22 cellular contexts compared by ENCODE assay signal in the genomic region with DNA sequence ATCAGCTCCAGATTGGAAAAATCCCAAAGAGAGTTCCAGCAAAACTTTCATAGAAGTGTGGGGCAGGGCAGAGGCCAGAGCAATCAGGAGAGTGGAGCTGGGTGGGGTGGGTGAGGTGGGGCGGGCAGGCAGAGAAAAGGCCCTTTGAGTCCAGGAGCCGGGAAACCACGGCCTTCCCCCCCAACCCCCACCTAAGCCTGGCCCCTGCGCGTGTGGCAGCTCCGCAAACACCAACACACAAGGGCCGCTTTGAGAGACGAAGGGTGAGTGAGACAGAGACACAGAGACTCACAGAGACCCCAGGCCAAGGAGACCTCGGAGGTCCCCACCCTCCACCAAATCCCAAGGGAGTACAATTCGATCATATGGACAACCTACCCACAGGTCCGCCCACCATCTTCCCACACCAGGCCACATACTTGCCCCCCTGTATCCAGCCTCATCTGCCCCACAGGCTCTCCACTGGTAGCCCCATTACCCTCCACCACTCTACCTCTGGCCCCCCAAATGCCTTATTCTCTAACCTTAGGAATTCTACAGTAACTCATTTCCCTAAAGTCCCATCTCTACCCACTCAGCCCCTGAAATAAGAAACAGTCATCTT. TPM values are rescaled to one million over a fixed set of nuclear protein-coding genes. Genes with fewer than 3 reads are reported as not detected.
DNase-seq lines count a peak whose midpoint lies in the region; ATAC-seq, FAIRE-seq and TF ChIP-seq lines count a peak whose summit lies in the region.
"Had no signal": no experiment of that assay in that cellular context is flagged by ENCODE, and none has a peak within 500 bp of the region (broad histone marks: within the 10 kb centered on the region; RNA-seq: fewer than 3 reads in every experiment).

No MANE protein-coding gene starts in this region.

- H2BK120ac ChIP-seq in trophoblast cell (ENCODE audit: insufficient read depth, low read length, poor library complexity), result no peak overlapping the region
- no peak overlapping the region for H2BK120ac ChIP-seq in H9 (ENCODE audit: low read depth, low read length, poor library complexity, severe bottlenecking)

- no peak for ATAC-seq in CD4-positive, CD25-positive, alpha-beta regulatory T cell (ENCODE audit: low read depth in 2 of 2)

- CTCF ChIA-PET in HEK293 (lab: Yijun Ruan, JAX), result interaction anchor here (0.6 to 2.5 kb wide), 5 partner anchors 14 to 154 kb away, joined by 4 to 10 read pairs (median 6); no protein-coding TSS in a partner anchor

- H3K4me3 Mint-ChIP-seq in CD4-positive, CD25-positive, alpha-beta regulatory T cell, result peak overlapping the region in 3 of 4 donors; percentile 4 to 15 (median 9)
- H3K4me3 Mint-ChIP-seq in H9, result 0 out of 5 replicates have a peak overlapping the region, but pooled peaks of 1 of the 2 experiments have one; percentile 19

- no peak overlapping the region for H3K27ac Mint-ChIP-seq in CD4-positive, CD25-positive, alpha-beta regulatory T cell
- H3K27ac Mint-ChIP-seq in H9, result peak overlapping the region in 1 of 3 experiments; percentile 21; a peak in 1 of 7 replicates

- no peak overlapping the region for H3T11ph ChIP-seq in H9 (ENCODE audit: low read length)

- H4K91ac ChIP-seq in trophoblast cell (ENCODE audit: low read depth, low read length) (peak overlapping the region; percentile 7), H9 (ENCODE audit: insufficient read length, low read depth, low read length) (no peak overlapping the region)

- H4K8ac ChIP-seq in trophoblast cell (ENCODE audit: low read depth, low read length), result no peak overlapping the region
- H4K8ac ChIP-seq in H9 (replicated peaks; ENCODE audit: insufficient read length, low read depth, low read length), result no peak overlapping the region

- no peak overlapping the region for H2AK5ac ChIP-seq in trophoblast cell (ENCODE audit: low read length)
- H2AK5ac ChIP-seq in H9 (ENCODE audit: insufficient read length, low read length), result no peak overlapping the region

- H4K5ac ChIP-seq in H9 (ENCODE audit: insufficient read length, low read depth, low read length), result no peak overlapping the region

- no peak for TF ChIP-seq EP300 in suprapubic skin (IDR thresholded peaks at IDR 0.05)
- TF ChIP-seq EP300 in ovary (IDR thresholded peaks at IDR 0.05), result no peak

- no peak overlapping the region for H3K27ac ChIP-seq in CD4-positive, CD25-positive, alpha-beta regulatory T cell (ENCODE audit: insufficient read depth, low read length, poor library complexity, severe bottlenecking)
- H3K27ac ChIP-seq in HEK293 (ENCODE audit: extremely low read depth, low read depth, low read length) (no peak overlapping the region), kidney (ENCODE audit: low read depth in 2 of 2, low read length in 2 of 2) (no peak overlapping the region), trophoblast cell (ENCODE audit: low read depth, low read length) (no peak overlapping the region), suprapubic skin (no peak overlapping the region), H9 (ENCODE audit: insufficient read length, low read depth, low read length) (no peak overlapping the region), ovary (no peak overlapping the region)
- H3K27ac ChIP-seq: A549, Peyer's patch, SJCRH30 had no signal

- H3K36me3 Mint-ChIP-seq in CD4-positive, CD25-positive, alpha-beta regulatory T cell, result peaks cover 16% of the 10 kb centered on the region
- peaks cover 8 to 17% (median 13%) of the 10 kb centered on the region in 3 experiments; a peak in 6 of 7 replicates for H3K36me3 Mint-ChIP-seq in H9 (ENCODE audit: insufficient read depth in 1 of 3, low read depth in 3 of 3)

- H2AFZ ChIP-seq in trophoblast cell (ENCODE audit: insufficient read depth, low read length, poor library complexity), result no peak overlapping the region
- no peak overlapping the region for H2AFZ ChIP-seq in H9 (ENCODE audit: low read length)

- peaks cover 0 to 34% (median 12%) of the 10 kb centered on the region in 4 donors for H3K4me1 Mint-ChIP-seq in CD4-positive, CD25-positive, alpha-beta regulatory T cell
- H3K4me1 Mint-ChIP-seq in H9, result peaks cover 14 to 18% of the 10 kb centered on the region in 2 experiments

- no peak overlapping the region for H2BK15ac ChIP-seq in H9 (ENCODE audit: low read depth, low read length)

- POLR2A ChIA-PET in HEK293 (lab: Yijun Ruan, JAX), result interaction anchor here (0.7 to 1.5 kb wide), 3 partner anchors 9 to 42 kb away, joined by 3 to 6 read pairs (median 3); a partner anchor contains a TSS

- H3K9me3 Mint-ChIP-seq in CD4-positive, CD25-positive, alpha-beta regulatory T cell, result peaks cover 0 to 5% (median 0%) of the 10 kb centered on the region in 7 donors
- H3K9me3 Mint-ChIP-seq in H9, result no peaks in the 10 kb centered on the region; a peak in 1 of 5 replicates
- H3K9me3 Mint-ChIP-seq: IgD-negative memory B cell had no signal

- no peak overlapping the region for H3K56ac ChIP-seq in H9 (ENCODE audit: insufficient read length, low read depth, low read length)

- TF ChIP-seq CTCF in HEK293 (tag by site-specific recombination; IDR thresholded peaks at IDR 0.05) (no peak), kidney (IDR thresholded peaks at IDR 0.05; ENCODE audit: borderline replicate concordance, extremely low read depth, insufficient read depth) (no peak), suprapubic skin (IDR thresholded peaks at IDR 0.05) (no peak), H9 (conservative IDR thresholded peaks at IDR 0.05) (no peak), ovary (IDR thresholded peaks at IDR 0.05) (no peak)

- DNase-seq in CD4-positive, CD25-positive, alpha-beta regulatory T cell, result no peak
- DNase-seq in kidney (peak; percentile 44), trophoblast cell (no peak), suprapubic skin (ENCODE audit: low spot score in 2 of 2) (no peak), H9 (no peak), ovary (no peak), G401 (ENCODE audit: low spot score) (no peak)
- DNase-seq: BE2C, Caco-2, DND-41, GOT3, NCI-H1105 treated with DMSO at 0.1 percent for 48 hours, NCI-H2029 treated with DMSO at 0.1 percent for 48 hours, NCI-H345, NCI-H524 treated with DMSO at 0.1 percent for 48 hours, NCI-H82, Peyer's patch had no signal

- H2BK12ac ChIP-seq in trophoblast cell (ENCODE audit: low read length) (peak overlapping the region; percentile 25), H9 (ENCODE audit: insufficient read length, low read depth, low read length) (no peak overlapping the region)

- no peak overlapping the region for H4K12ac ChIP-seq in trophoblast cell (ENCODE audit: low read depth, low read length)

- H3K79me2 ChIP-seq in trophoblast cell (ENCODE audit: control insufficient read depth, insufficient read depth, low read length, poor library complexity) (no peaks in the 10 kb centered on the region), H9 (ENCODE audit: insufficient read depth, low read length) (no peaks in the 10 kb centered on the region)

- no peak overlapping the region for H2BK20ac ChIP-seq in H9 (ENCODE audit: low read depth, low read length, poor library complexity, severe bottlenecking)

- no peak overlapping the region for H3K14ac ChIP-seq in trophoblast cell (ENCODE audit: low read length)
- no peak overlapping the region for H3K14ac ChIP-seq in H9 (ENCODE audit: insufficient read depth, low read length)

- WGBS in trophoblast cell (ENCODE audit: extremely low coverage, insufficient coverage, insufficient read length), result no CpG with 5 or more reads among the region's 11 CpGs
- whole genome bisulfite sequencing in suprapubic skin, result 74% methylated on average over 11 of the region's 11 CpGs
- no CpG with 5 or more reads among the region's 11 CpGs for WGBS in H9 (ENCODE audit: extremely low coverage, insufficient read length, low lambda C conversion rate)
- WGBS in ovary, 3 donors, result 84 to 89% (median 87%) methylated on average over 11 of the region's 11 CpGs

- peaks cover 62% of the 10 kb centered on the region for H3K27me3 Mint-ChIP-seq in CD4-positive, CD25-positive, alpha-beta regulatory T cell
- peaks cover 74% of the 10 kb centered on the region for H3K27me3 Mint-ChIP-seq in H9 (ENCODE audit: low read depth)

- TF ChIP-seq POLR2A in suprapubic skin (IDR thresholded peaks at IDR 0.05) (no peak), ovary (IDR thresholded peaks at IDR 0.05) (no peak)

- no peaks in the 10 kb centered on the region for H4K20me1 ChIP-seq in H9 (ENCODE audit: control insufficient read depth, insufficient read depth, insufficient read length)

- no peak overlapping the region for H3K23ac ChIP-seq in trophoblast cell (ENCODE audit: low read length)
- no peak overlapping the region for H3K23ac ChIP-seq in H9 (ENCODE audit: insufficient read length, low read depth, low read length)

- FAIRE-seq in kidney (lab: Jason Lieb, UNC), result no peak
- FAIRE-seq: A549, GM12891 had no signal

- peaks cover 6% of the 10 kb centered on the region for H3K79me1 ChIP-seq in trophoblast cell (ENCODE audit: low read length)
- H3K79me1 ChIP-seq in H9 (ENCODE audit: insufficient read depth, low read depth, low read length, poor library complexity, severe bottlenecking), result no peaks in the 10 kb centered on the region

- peaks cover 11% of the 10 kb centered on the region for H3K23me2 ChIP-seq in H9 (ENCODE audit: insufficient read length, low read depth, low read length, poor library complexity, severe bottlenecking)

- intact Hi-C loops in kidney (cut with DNase I), result no loop called here
- intact Hi-C loops in ovary (cut with DNase I), result no loop called here

- peaks cover 14% of the 10 kb centered on the region for H3K36me3 ChIP-seq in CD4-positive, CD25-positive, alpha-beta regulatory T cell (ENCODE audit: control insufficient read depth, insufficient read depth, low read length)
- H3K36me3 ChIP-seq in HEK293 (ENCODE audit: control insufficient read depth in 2 of 2, insufficient read depth in 1 of 2, low read length in 2 of 2) (peaks cover 2 to 21% of the 10 kb centered on the region in 2 experiments; a peak in 1 of 3 replicates), kidney (ENCODE audit: control insufficient read depth in 1 of 2, insufficient read depth in 2 of 2, low read length in 2 of 2) (peaks cover 5 to 6% of the 10 kb centered on the region in 2 donors), trophoblast cell (ENCODE audit: control insufficient read depth in 1 of 2, insufficient read depth in 2 of 2, low read length in 2 of 2) (peaks cover 11 to 14% of the 10 kb centered on the region in 2 experiments), suprapubic skin (peaks cover 16% of the 10 kb centered on the region), ovary (no peaks in the 10 kb centered on the region)

- peaks cover 14% of the 10 kb centered on the region for H3K27me3 ChIP-seq in CD4-positive, CD25-positive, alpha-beta regulatory T cell (ENCODE audit: control insufficient read depth, insufficient read depth, low read length)
- H3K27me3 ChIP-seq in trophoblast cell (ENCODE audit: insufficient read depth, low read length), result peaks cover 8% of the 10 kb centered on the region
- H3K27me3 ChIP-seq in suprapubic skin, result peaks cover 14% of the 10 kb centered on the region
- H3K27me3 ChIP-seq in H9 (ENCODE audit: insufficient read depth, low read length), result peaks cover 3% of the 10 kb centered on the region; the same call in 1 of the 2 replicates
- no peaks in the 10 kb centered on the region for H3K27me3 ChIP-seq in ovary
- H3K27me3 ChIP-seq: SJCRH30 had no signal

- no peak overlapping the region for H3K9ac ChIP-seq in kidney (ENCODE audit: low read length in 2 of 2)
- no peak overlapping the region for H3K9ac ChIP-seq in trophoblast cell (ENCODE audit: low read length)
- no peak overlapping the region for H3K9ac ChIP-seq in H9 (ENCODE audit: extremely low read depth, insufficient read length, low read length)

- H3K4me1 ChIP-seq in CD4-positive, CD25-positive, alpha-beta regulatory T cell (ENCODE audit: control insufficient read depth, insufficient read depth, low read length, poor library complexity, severe bottlenecking), result peaks cover 21% of the 10 kb centered on the region
- H3K4me1 ChIP-seq in HEK293 (ENCODE audit: control insufficient read depth, insufficient read depth, low read length) (peaks cover 3% of the 10 kb centered on the region; the same call in 1 of the 2 replicates), kidney (ENCODE audit: control insufficient read depth in 1 of 2, insufficient read depth in 1 of 2, low read depth in 1 of 2, low read length in 2 of 2) (peaks cover 4% of the 10 kb centered on the region in 2 donors), trophoblast cell (ENCODE audit: control insufficient read depth in 1 of 2, insufficient read depth in 2 of 2, low read length in 2 of 2) (peaks cover 16 to 22% of the 10 kb centered on the region in 2 experiments), suprapubic skin (peaks cover 17% of the 10 kb centered on the region), H9 (ENCODE audit: insufficient read depth, low read length) (no peaks in the 10 kb centered on the region; the same call in 1 of the 2 replicates), ovary (ENCODE audit: insufficient read depth) (peaks cover 1% of the 10 kb centered on the region)
- H3K4me1 ChIP-seq: A549, Caco-2 had no signal

- no peak overlapping the region for H2BK5ac ChIP-seq in trophoblast cell (ENCODE audit: low read depth, low read length, poor library complexity)
- no peak overlapping the region for H2BK5ac ChIP-seq in H9 (ENCODE audit: insufficient read length, low read length)

- H3K9me3 ChIP-seq in CD4-positive, CD25-positive, alpha-beta regulatory T cell (ENCODE audit: control insufficient read depth in 2 of 2, low read length in 2 of 2), result no peaks in the 10 kb centered on the region
- H3K9me3 ChIP-seq in HEK293 (ENCODE audit: control insufficient read depth, insufficient read depth, low read depth, low read length), result no peaks in the 10 kb centered on the region
- H3K9me3 ChIP-seq in kidney (ENCODE audit: control insufficient read depth in 1 of 2, low read length in 2 of 2), result no peaks in the 10 kb centered on the region
- H3K9me3 ChIP-seq in trophoblast cell (ENCODE audit: insufficient read depth, low read depth, low read length), result no peaks in the 10 kb centered on the region
- no peaks in the 10 kb centered on the region for H3K9me3 ChIP-seq in suprapubic skin
- no peaks in the 10 kb centered on the region for H3K9me3 ChIP-seq in H9 (ENCODE audit: control insufficient read depth, low read depth, low read length)
- H3K9me3 ChIP-seq in ovary, result no peaks in the 10 kb centered on the region
- H3K9me3 ChIP-seq: A549, BE2C, Caco-2, Peyer's patch, SJCRH30 had no signal

- no peak overlapping the region for H3K18ac ChIP-seq in trophoblast cell (ENCODE audit: low read length)
- no peak overlapping the region for H3K18ac ChIP-seq in H9 (ENCODE audit: insufficient read length, low read depth, low read length)

- H3K4ac ChIP-seq in trophoblast cell (ENCODE audit: low read depth, low read length) (no peak overlapping the region), H9 (ENCODE audit: low read depth, low read length) (no peak overlapping the region)

- H3K4me3 ChIP-seq in CD4-positive, CD25-positive, alpha-beta regulatory T cell (ENCODE audit: low read depth, low read length), result no peak overlapping the region
- no peak overlapping the region for H3K4me3 ChIP-seq in HEK293 (ENCODE audit: low read depth, low read length)
- H3K4me3 ChIP-seq in kidney (ENCODE audit: low read length in 2 of 2), result no peak overlapping the region
- H3K4me3 ChIP-seq in trophoblast cell (ENCODE audit: low read depth, low read length), result no peak overlapping the region
- H3K4me3 ChIP-seq in suprapubic skin, result no peak overlapping the region
- no peak overlapping the region for H3K4me3 ChIP-seq in ovary
- H3K4me3 ChIP-seq: A549, Peyer's patch, SJCRH30 had no signal

- in situ Hi-C loops in G401 (cut with HindIII; ENCODE audit: low sequenced_read_pairs), result no loop called here

- H3K4me2 ChIP-seq in trophoblast cell (ENCODE audit: low read length) (no peak overlapping the region), H9 (ENCODE audit: insufficient read depth, insufficient read length, low read length) (no peak overlapping the region)
- H3K4me2 ChIP-seq: A549 had no signal

RNA-seq across cellular contexts. Expression of a gene that starts 1.7 kb away (rescaled TPM):
- total RNA-seq in CD4-positive, CD25-positive, alpha-beta regulatory T cell, result 0.89 TPM
- polyA plus RNA-seq in CD4-positive, CD25-positive, alpha-beta regulatory T cell, result under 1 TPM in 2 of 4 donors, not detected in 2; 0.34 to 0.43 TPM
- total RNA-seq in kidney (0.85 TPM), suprapubic skin (under 1 TPM; 0.21 to 0.97 (median 0.40) TPM), H9 (2021) (2.0 and 2.3 TPM in 2 replicates), ovary (1 to 10 TPM in 2 of 7 donors, under 1 TPM in 5; 0.53 to 1.2 (median 0.92) TPM)
- polyA plus RNA-seq in kidney (ENCODE audit: insufficient read depth, low read depth, low replicate concordance) (2.3 TPM), ovary (under 1 TPM; 0.52 to 0.96 TPM)
- polyA plus RNA-seq in trophoblast cell (2013), result 4.4 and 4.5 TPM in 2 replicates
- 7.0 and 10.4 TPM in 2 replicates for total RNA-seq in G401 (2014; rRNA removed; shearing (Covaris generic))
- polyA plus RNA-seq: IgD-negative memory B cell had no signal

RNA-seq across cellular contexts. Expression of a gene that starts 9.9 kb away (rescaled TPM):
- total RNA-seq in CD4-positive, CD25-positive, alpha-beta regulatory T cell, result 62.6 TPM
- polyA plus RNA-seq in CD4-positive, CD25-positive, alpha-beta regulatory T cell, result 1 to 10 TPM; 7.1 to 8.9 (median 7.2) TPM
- total RNA-seq in kidney, result 52.2 TPM
- 35.7 TPM for polyA plus RNA-seq in kidney (ENCODE audit: insufficient read depth, low read depth, low replicate concordance)
- polyA plus RNA-seq in trophoblast cell (2013), result 13.5 and 14.4 TPM in 2 replicates
- total RNA-seq in suprapubic skin, result 10 to 100 TPM; 18.6 to 47.9 (median 26.9) TPM
- total RNA-seq in H9 (2021), result 14.8 and 16.8 TPM in 2 replicates
- total RNA-seq in ovary, result 10 to 100 TPM; 19.8 to 54.0 (median 48.5) TPM
- 10 to 100 TPM; 40.9 to 42.1 TPM for polyA plus RNA-seq in ovary
- 11.5 and 18.8 TPM in 2 replicates for total RNA-seq in G401 (2014; rRNA removed; shearing (Covaris generic))

RNA-seq across cellular contexts. Expression of a gene that starts 10.1 kb away (rescaled TPM):
- 24.1 TPM for total RNA-seq in CD4-positive, CD25-positive, alpha-beta regulatory T cell
- polyA plus RNA-seq in CD4-positive, CD25-positive, alpha-beta regulatory T cell, result 10 to 100 TPM; 11.4 to 27.3 (median 20.4) TPM
- 83.3 TPM for total RNA-seq in kidney
- 118 TPM for polyA plus RNA-seq in kidney (ENCODE audit: insufficient read depth, low read depth, low replicate concordance)
- polyA plus RNA-seq in trophoblast cell (2013), result 96.6 and 100 TPM in 2 replicates
- 10 to 100 TPM; 29.3 to 46.3 (median 41.9) TPM for total RNA-seq in suprapubic skin
- 105 and 107 TPM in 2 replicates for total RNA-seq in H9 (2021)
- 10 to 100 TPM; 27.4 to 73.7 (median 61.2) TPM for total RNA-seq in ovary
- 10 to 100 TPM; 54.0 to 80.0 TPM for polyA plus RNA-seq in ovary
- 102 and 108 TPM in 2 replicates for total RNA-seq in G401 (2014; rRNA removed; shearing (Covaris generic))

RNA-seq across cellular contexts. Expression of a gene that starts 13.8 kb away (rescaled TPM):
- 8.8 TPM for total RNA-seq in CD4-positive, CD25-positive, alpha-beta regulatory T cell
- 10 to 100 TPM; 33.3 to 53.9 (median 41.9) TPM for polyA plus RNA-seq in CD4-positive, CD25-positive, alpha-beta regulatory T cell
- total RNA-seq in kidney (26.6 TPM), suprapubic skin (10 to 100 TPM; 26.2 to 66.0 (median 50.5) TPM), H9 (2021) (5.5 and 7.1 TPM in 2 replicates), ovary (10 to 100 TPM in 2 of 7 donors, 1 to 10 TPM in 5; 4.0 to 18.4 (median 7.7) TPM)
- polyA plus RNA-seq in kidney (ENCODE audit: insufficient read depth, low read depth, low replicate concordance) (83.0 TPM), ovary (10 to 100 TPM in 1 of 2 donors, 1 to 10 TPM in 1; 9.4 to 10.3 TPM)
- polyA plus RNA-seq in trophoblast cell (2013), result 2.7 and 3.2 TPM in 2 replicates
- total RNA-seq in G401 (2014; rRNA removed; shearing (Covaris generic)), result 13.3 and 18.2 TPM in 2 replicates

RNA-seq across cellular contexts. Expression of a gene that starts 17.7 kb away (rescaled TPM):
- 34.2 TPM for total RNA-seq in CD4-positive, CD25-positive, alpha-beta regulatory T cell
- 1 to 10 TPM; 4.9 to 6.3 (median 5.5) TPM for polyA plus RNA-seq in CD4-positive, CD25-positive, alpha-beta regulatory T cell
- total RNA-seq in kidney, result 47.2 TPM
- 48.6 TPM for polyA plus RNA-seq in kidney (ENCODE audit: insufficient read depth, low read depth, low replicate concordance)
- 27.7 and 28.0 TPM in 2 replicates for polyA plus RNA-seq in trophoblast cell (2013)
- 10 to 100 TPM; 11.5 to 18.1 (median 14.9) TPM for total RNA-seq in suprapubic skin
- total RNA-seq in H9 (2021), result 29.8 and 31.0 TPM in 2 replicates
- 10 to 100 TPM; 20.7 to 70.6 (median 52.3) TPM for total RNA-seq in ovary
- 10 to 100 TPM; 37.3 to 51.7 TPM for polyA plus RNA-seq in ovary
- total RNA-seq in G401 (2014; rRNA removed; shearing (Covaris generic)), result 51.2 and 53.3 TPM in 2 replicates
